ENCODE assay signal across 8 cellular contexts in the genomic region with DNA sequence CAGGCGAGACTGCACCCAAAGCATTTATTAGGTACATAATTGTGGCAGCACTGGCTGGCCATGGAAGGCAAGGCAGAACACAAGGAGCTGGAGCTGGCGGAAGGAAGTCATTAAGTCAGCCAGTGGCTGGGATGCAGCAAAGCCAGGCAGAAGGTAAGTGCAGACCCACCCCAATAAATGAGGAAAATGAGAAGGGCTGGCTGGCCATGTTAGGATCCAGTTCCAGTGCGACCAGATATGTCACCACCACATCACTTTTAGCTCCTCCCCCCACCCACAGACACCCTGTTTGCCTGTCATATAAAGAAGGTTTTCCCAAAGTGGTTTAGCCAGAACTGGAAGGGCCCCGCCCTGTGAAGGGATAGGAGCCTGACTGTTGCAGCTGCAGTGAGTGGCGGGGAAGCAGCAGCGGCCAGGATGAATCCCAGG. TPM values are rescaled to one million over a fixed set of nuclear protein-coding genes. Genes with fewer than 3 reads are reported as not detected.
DNase-seq lines count a peak whose midpoint lies in the region; ATAC-seq and TF ChIP-seq lines count a peak whose summit lies in the region.

FURIN (plus strand) TSS at position 328 of the 429 bp plus-strand sequence. CDS start 7,153 bp downstream, outside the sequence.

- peaks cover 11% of the 10 kb centered on the region for H3K27me3 Mint-ChIP-seq in brain

- H3K4me3 Mint-ChIP-seq in brain, result peak within 1 kb of the TSS in 4 of 5 experiments; percentile 13 to 93 (median 56)

- ATAC-seq in GM21717 (IDR thresholded peaks at IDR 0.05; ENCODE audit: unreplicated experiment), result no peak
- no peak for ATAC-seq in GM19023 (IDR thresholded peaks at IDR 0.05; ENCODE audit: unreplicated experiment)

- no peaks in the 10 kb centered on the region for H3K9me3 Mint-ChIP-seq in brain

- no peak for TF ChIP-seq CTCF in brain (conservative IDR thresholded peaks at IDR 0.05)

- H3K36me3 Mint-ChIP-seq in brain, result no peaks in the 10 kb centered on the region

- peak; percentile 49 for DNase-seq in stimulated activated CD4-positive, alpha-beta T cell treated with anti-CD3 and anti-CD28 coated beads, Interleukin-15, amount 100 ng/mL, for 24 hours
- DNase-seq in stimulated activated CD4-positive, alpha-beta T cell treated with anti-CD3 and anti-CD28 coated beads, Interleukin-4, amount 100 ng/mL, for 1 hour, result no peak
- no peak for DNase-seq in lung microvascular endothelial cell (ENCODE audit: low read depth in 2 of 2)
- DNase-seq in ureter (ENCODE audit: low spot score), result no peak
- no peak for DNase-seq in epidermal melanocyte (ENCODE audit: insufficient read length, low spot score)

- H3K4me1 Mint-ChIP-seq in brain, result peaks cover 51% of the 10 kb centered on the region

- peak within 1 kb of the TSS; percentile 12 to 96 (median 73) for H3K27ac Mint-ChIP-seq in brain

RNA-seq across cellular contexts. Expression of gene FURIN, which starts in this region (rescaled TPM):
- 22.9 TPM for polyA plus RNA-seq in brain (ENCODE audit: insufficient read depth, low read depth, low replicate concordance)
- total RNA-seq in lung microvascular endothelial cell, result 47.9 and 56.0 TPM in 2 replicates
- 41.3 TPM for total RNA-seq in ureter
